ENCODE assay signal across 14 cellular contexts in genomic region chr16:85484337-85485295, GRCh38.
DNase-seq lines count a peak whose midpoint lies in the region; ATAC-seq and TF ChIP-seq lines count a peak whose summit lies in the region.
"Had no signal": no experiment of that assay in that cellular context is flagged by ENCODE, and none has a peak within 500 bp of the region (broad histone marks: within the 10 kb centered on the region; RNA-seq: fewer than 3 reads in every experiment).

No MANE protein-coding gene starts in this region.

- H3K36me3 ChIP-seq in CD8-positive, alpha-beta T cell (ENCODE audit: insufficient read depth, low read length) = no peaks in the 10 kb centered on the region
- H3K36me3 ChIP-seq: heart right ventricle had no signal

- H3K9me3 ChIP-seq in CD8-positive, alpha-beta T cell (ENCODE audit: low read length) = no peaks in the 10 kb centered on the region
- H3K9me3 ChIP-seq: heart right ventricle had no signal

- H3K4me3 Mint-ChIP-seq in brain = peak overlapping the region in 1 of 5 experiments; percentile 62
- H3K4me3 Mint-ChIP-seq in CD8-positive, alpha-beta T cell = no peak overlapping the region
- H3K4me3 Mint-ChIP-seq: activated naive CD4-positive, alpha-beta T cell treated with anti-CD3 and anti-CD28 coated beads, Interleukin-2, amount 50 U/mL, for 24 hours; central memory CD8-positive, alpha-beta T cell; natural killer cell had no signal

- POLR2A ChIA-PET in CD8-positive, alpha-beta T cell (lab: Charles Lee) = no interaction called here

- intact Hi-C loops in CD8-positive, alpha-beta T cell (cut with DNase I, micrococcal nuclease) = no loop called here

- no peaks in the 10 kb centered on the region for H3K36me3 Mint-ChIP-seq in brain
- no peaks in the 10 kb centered on the region for H3K36me3 Mint-ChIP-seq in CD8-positive, alpha-beta T cell
- H3K36me3 Mint-ChIP-seq: activated naive CD4-positive, alpha-beta T cell treated with anti-CD3 and anti-CD28 coated beads, Interleukin-2, amount 50 U/mL, for 24 hours; natural killer cell had no signal

- H3K9me3 Mint-ChIP-seq in brain = peaks cover 0 to 1% (median 0%) of the 10 kb centered on the region in 5 experiments
- H3K9me3 Mint-ChIP-seq in CD8-positive, alpha-beta T cell = no peaks in the 10 kb centered on the region
- H3K9me3 Mint-ChIP-seq: activated naive CD4-positive, alpha-beta T cell treated with anti-CD3 and anti-CD28 coated beads, Interleukin-2, amount 50 U/mL, for 24 hours; central memory CD8-positive, alpha-beta T cell; natural killer cell had no signal

- H3K27ac ChIP-seq in CD8-positive, alpha-beta T cell (ENCODE audit: low read depth, low read length) = no peak overlapping the region
- H3K27ac ChIP-seq: heart right ventricle had no signal

- TF ChIP-seq CTCF in brain (conservative IDR thresholded peaks at IDR 0.05) = no peak
- no peak for TF ChIP-seq CTCF in CD8-positive, alpha-beta T cell (IDR thresholded peaks at IDR 0.05)

- peak overlapping the region in 4 of 5 experiments; percentile 60 to 94 (median 88) for H3K27ac Mint-ChIP-seq in brain
- H3K27ac Mint-ChIP-seq in CD8-positive, alpha-beta T cell = no peak overlapping the region
- H3K27ac Mint-ChIP-seq: activated naive CD4-positive, alpha-beta T cell treated with anti-CD3 and anti-CD28 coated beads, Interleukin-2, amount 50 U/mL, for 24 hours; natural killer cell had no signal

- no peaks in the 10 kb centered on the region for H3K27me3 ChIP-seq in CD8-positive, alpha-beta T cell (ENCODE audit: insufficient read depth, low read length)
- H3K27me3 ChIP-seq: heart right ventricle had no signal

- CTCF ChIA-PET in CD8-positive, alpha-beta T cell (lab: Charles Lee) = interaction anchor here (1.1 kb wide), 1 partner anchor 131 kb away, joined by 3 read pairs; no protein-coding TSS in a partner anchor

- H3K4me3 ChIP-seq in CD8-positive, alpha-beta T cell (ENCODE audit: low read depth, low read length) = no peak overlapping the region
- H3K4me3 ChIP-seq: GM12878, heart right ventricle had no signal

- H3K27me3 Mint-ChIP-seq in brain = peaks cover 8% of the 10 kb centered on the region
- no peaks in the 10 kb centered on the region for H3K27me3 Mint-ChIP-seq in CD8-positive, alpha-beta T cell (ENCODE audit: low read depth)
- H3K27me3 Mint-ChIP-seq: activated naive CD4-positive, alpha-beta T cell treated with anti-CD3 and anti-CD28 coated beads, Interleukin-2, amount 50 U/mL, for 24 hours had no signal

- H3K4me1 Mint-ChIP-seq in brain = peaks cover 65% of the 10 kb centered on the region
- no peaks in the 10 kb centered on the region for H3K4me1 Mint-ChIP-seq in CD8-positive, alpha-beta T cell (ENCODE audit: low read depth)
- H3K4me1 Mint-ChIP-seq: activated naive CD4-positive, alpha-beta T cell treated with anti-CD3 and anti-CD28 coated beads, Interleukin-2, amount 50 U/mL, for 24 hours; central memory CD8-positive, alpha-beta T cell had no signal

- no peaks in the 10 kb centered on the region for H3K4me1 ChIP-seq in CD8-positive, alpha-beta T cell (ENCODE audit: insufficient read depth, low read length)

- peak; percentile 25 for DNase-seq in CD1c-positive myeloid dendritic cell (ENCODE audit: extremely low spot score)
- peak; percentile 93 for DNase-seq in NCI-H1092 (lab: John Stamatoyannopoulos, UW)
- peak; percentile 94 for DNase-seq in NCI-H345 (lab: John Stamatoyannopoulos, UW)
- no peak for DNase-seq in Ammon's horn (ENCODE audit: low spot score)
- no peak for DNase-seq in NCI-H146 treated with DMSO at 0.1 percent for 48 hours (lab: John Stamatoyannopoulos, UW; ENCODE audit: unreplicated experiment)
- DNase-seq in CD8-positive, alpha-beta T cell = no peak
- DNase-seq: heart right ventricle; natural killer cell; stimulated activated CD4-positive, alpha-beta T cell treated with anti-CD3 and anti-CD28 coated beads, Interleukin-4, amount 100 ng/mL, for 1 hour had no signal

- no peak for ATAC-seq in GM21526 (IDR thresholded peaks at IDR 0.05; ENCODE audit: low FRiP score, unreplicated experiment)
- ATAC-seq in CD8-positive, alpha-beta T cell = no peak
- ATAC-seq: GM12878, natural killer cell had no signal

Comparison
In these comparisons a context has a peak if more than half of its experiments do, and no peak if none do; other contexts are left out.
1. DNase-seq: peak in CD1c-positive myeloid dendritic cell (single experiment), NCI-H1092 (single experiment) and NCI-H345 (single experiment); none in Ammon's horn (single experiment), NCI-H146 treated with DMSO at 0.1 percent for 48 hours (single experiment) and CD8-positive, alpha-beta T cell (0 of 7).